ENCODE assay signal across 10 cellular contexts in genomic region chr12:68497702-68498101, GRCh38.
DNase-seq lines count a peak whose midpoint lies in the region; ATAC-seq and TF ChIP-seq lines count a peak whose summit lies in the region.
"Had no signal": no experiment of that assay in that cellular context is flagged by ENCODE, and none has a peak within 500 bp of the region (broad histone marks: within the 10 kb centered on the region; RNA-seq: fewer than 3 reads in every experiment).

No MANE protein-coding gene starts in this region.

- TF ChIP-seq POLR2A in GM18505 (IDR thresholded peaks at IDR 0.05; ENCODE audit: borderline replicate concordance, extremely low read depth, insufficient read depth, insufficient read length) = no peak

- TF ChIP-seq CTCF in astrocyte of the spinal cord (IDR thresholded peaks at IDR 0.05; ENCODE audit: low read depth, low read length) = no peak
- TF ChIP-seq CTCF in neutrophil (IDR thresholded peaks at IDR 0.05) = no peak
- TF ChIP-seq CTCF in nephron progenitor cell (IDR thresholded peaks at IDR 0.05) = no peak

- peak; percentile 34 for DNase-seq in GDM1 (lab: John Stamatoyannopoulos, UW)
- DNase-seq in NOMO-1 treated with DMSO at 0.1 percent for 48 hours (lab: John Stamatoyannopoulos, UW; ENCODE audit: unreplicated experiment) = peak; percentile 90
- DNase-seq in astrocyte of the spinal cord (ENCODE audit: low read depth, low spot score) = peak; percentile 96
- no peak for DNase-seq in COR-L47 (lab: John Stamatoyannopoulos, UW)
- no peak for DNase-seq in DMS114 treated with DMSO at 0.1 percent for 48 hours (lab: John Stamatoyannopoulos, UW; ENCODE audit: unreplicated experiment)
- no peak for DNase-seq in nephron progenitor cell
- DNase-seq: activated CD8-positive, alpha-beta memory T cell treated with anti-CD3 and anti-CD28 coated beads, Interleukin-2, amount 50 U/mL, for 48 hours; stimulated activated CD4-positive, alpha-beta T cell treated with anti-CD3 and anti-CD28 coated beads, Interleukin-15, amount 100 ng/mL, for 24 hours had no signal

- peaks cover 4% of the 10 kb centered on the region for H3K27me3 Mint-ChIP-seq in nephron progenitor cell (ENCODE audit: low read depth, poor library complexity)

- peaks cover 13 to 18% of the 10 kb centered on the region in 2 experiments for H3K4me1 ChIP-seq in neutrophil (ENCODE audit: control insufficient read depth in 1 of 2, insufficient read depth in 1 of 2, low read depth in 1 of 2, low read length in 1 of 2)

- H3K9me3 ChIP-seq in neutrophil = no peaks in the 10 kb centered on the region

- H3K27me3 ChIP-seq in neutrophil = no peaks in the 10 kb centered on the region

- no peaks in the 10 kb centered on the region for H3K36me3 Mint-ChIP-seq in nephron progenitor cell (ENCODE audit: low read depth)

- ATAC-seq in GM18505 (IDR thresholded peaks at IDR 0.05; ENCODE audit: unreplicated experiment) = no peak

- in situ Hi-C loops in astrocyte of the spinal cord (cut with HindIII; ENCODE audit: low sequenced_read_pairs) = no loop called here

- H3K9me3 Mint-ChIP-seq in nephron progenitor cell = no peaks in the 10 kb centered on the region

- no peak overlapping the region for H3K27ac Mint-ChIP-seq in nephron progenitor cell

- no peak overlapping the region for H3K4me3 Mint-ChIP-seq in nephron progenitor cell

- no peaks in the 10 kb centered on the region for H3K36me3 ChIP-seq in neutrophil

- peak overlapping the region; percentile 64 for H3K27ac ChIP-seq in neutrophil

- peaks cover 9% of the 10 kb centered on the region for H3K4me1 Mint-ChIP-seq in nephron progenitor cell

- H3K4me3 ChIP-seq in astrocyte of the spinal cord (ENCODE audit: low read depth, low read length) (no peak overlapping the region), neutrophil (ENCODE audit: low read depth in 1 of 2, low read length in 1 of 2) (no peak overlapping the region)

Comparison
In these comparisons a context has a peak if more than half of its experiments do, and no peak if none do; other contexts are left out.
1. DNase-seq: peak in GDM1 (single experiment), NOMO-1 treated with DMSO at 0.1 percent for 48 hours (single experiment) and astrocyte of the spinal cord (single experiment); none in COR-L47 (single experiment), DMS114 treated with DMSO at 0.1 percent for 48 hours (single experiment) and nephron progenitor cell (single experiment).